ENCODE assay signal across 23 cellular contexts in genomic region chr2:121000804-121001203, GRCh38.
"Had no signal": no experiment of that assay in that cellular context is flagged by ENCODE, and none has a peak within 500 bp of the region (broad histone marks: within the 10 kb centered on the region; RNA-seq: fewer than 3 reads in every experiment).

No MANE protein-coding gene starts in this region.

- H3K4me3 ChIP-seq: SJSA1, SK-N-MC had no signal

- FAIRE-seq: HTR-8/SVneo, RCC 7860 had no signal

- H3K9me3 ChIP-seq: SJSA1 had no signal

- DNase-seq: KBM-7, MV-4-11, NCI-H1048, NCI-H1105, NCI-H1417, NCI-H1436 treated with DMSO at 0.1 percent for 48 hours, NCI-H1694, NCI-H187 treated with DMSO at 0.1 percent for 48 hours, NCI-H2081, NCI-H2107, NCI-H2227 treated with DMSO at 0.1 percent for 48 hours, NCI-H510A, NCI-H524 treated with DMSO at 0.1 percent for 48 hours, NCI-H69, NCI-H774, Right ventricle myocardium superior, RPMI8226, SIG-M5 had no signal

- H3K27ac ChIP-seq: HL-60, SJSA1, SK-N-MC had no signal

- H3K27me3 ChIP-seq: SJSA1 had no signal

- H3K4me1 ChIP-seq: SJSA1 had no signal

- H3K36me3 ChIP-seq: SJSA1 had no signal
